Comparison of ENCODE assay signal across 19 cellular contexts in the genomic region with DNA sequence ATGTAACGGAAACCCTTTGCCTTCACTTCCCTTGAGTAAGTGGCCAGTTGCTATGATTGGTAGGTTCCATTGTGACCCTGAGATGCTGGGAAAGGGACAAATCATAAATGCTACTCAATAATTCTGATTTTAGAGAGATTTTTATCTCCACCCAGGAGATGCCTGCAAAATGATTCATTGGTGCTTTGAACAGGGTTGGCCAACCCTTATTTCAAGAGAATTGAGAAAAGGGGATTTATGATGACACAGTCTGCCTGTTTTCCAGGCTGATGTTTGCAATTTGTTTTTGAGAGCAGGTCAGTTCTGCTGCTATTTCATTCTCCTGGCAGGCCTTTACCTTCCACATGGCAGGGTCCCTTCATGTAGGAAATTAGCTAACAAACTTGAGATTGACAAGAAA. TPM values are rescaled to one million over a fixed set of nuclear protein-coding genes. Genes with fewer than 3 reads are reported as not detected.
DNase-seq lines count a peak whose midpoint lies in the region; ATAC-seq and TF ChIP-seq lines count a peak whose summit lies in the region.
"Had no signal": no experiment of that assay in that cellular context is flagged by ENCODE, and none has a peak within 500 bp of the region (broad histone marks: within the 10 kb centered on the region; RNA-seq: fewer than 3 reads in every experiment).

No MANE protein-coding gene starts in this region.

- H3K4me1 ChIP-seq in adipocyte (ENCODE audit: control insufficient read depth, insufficient read depth, low read length) (peaks cover 12% of the 10 kb centered on the region), hepatocyte (ENCODE audit: insufficient read depth) (peaks cover 10% of the 10 kb centered on the region)

- no peak overlapping the region for H3K9ac ChIP-seq in adipocyte (ENCODE audit: low read length)

- H3K9me2 ChIP-seq in hepatocyte (replicated peaks; ENCODE audit: insufficient read depth), result no peaks in the 10 kb centered on the region

- H3K4me2 ChIP-seq in hepatocyte, result no peak overlapping the region

- H3K27me3 Mint-ChIP-seq in stimulated activated naive CD8-positive, alpha-beta T cell treated with anti-CD3 and anti-CD28 coated beads, Interleukin-15, amount 100 ng/mL, for 72 hours, result no peaks in the 10 kb centered on the region
- no peaks in the 10 kb centered on the region for H3K27me3 Mint-ChIP-seq in type B pancreatic cell

- H4K20me1 ChIP-seq in hepatocyte (ENCODE audit: insufficient read depth, poor library complexity, severe bottlenecking), result no peaks in the 10 kb centered on the region

- H2AFZ ChIP-seq in hepatocyte, result no peak overlapping the region

- no peaks in the 10 kb centered on the region for H3K27me3 ChIP-seq in adipocyte (replicated peaks; ENCODE audit: control insufficient read depth, insufficient read depth, low read length)
- no peaks in the 10 kb centered on the region for H3K27me3 ChIP-seq in hepatocyte
- H3K27me3 ChIP-seq in MG63, result peaks cover 8% of the 10 kb centered on the region
- H3K27me3 ChIP-seq: BE2C had no signal

- peak; percentile 57 for ATAC-seq in stimulated activated naive CD8-positive, alpha-beta T cell treated with anti-CD3 and anti-CD28 coated beads, Interleukin-15, Interleukin-2, amounts not matched to agents 100 U/mL and 50 U/mL, for 24 hours
- ATAC-seq in stimulated activated naive CD8-positive, alpha-beta T cell treated with anti-CD3 and anti-CD28 coated beads, Interleukin-15, amount 100 ng/mL, for 72 hours, result no peak
- ATAC-seq in GM18909 (IDR thresholded peaks at IDR 0.05; ENCODE audit: poor library complexity, unreplicated experiment), result no peak
- ATAC-seq: CD8-positive, alpha-beta T cell had no signal

- TF ChIP-seq CTCF in hepatocyte (IDR thresholded peaks at IDR 0.05; ENCODE audit: poor library complexity), result no peak
- no peak for TF ChIP-seq CTCF in type B pancreatic cell (conservative IDR thresholded peaks at IDR 0.05)

- H3K4me1 Mint-ChIP-seq in stimulated activated naive CD8-positive, alpha-beta T cell treated with anti-CD3 and anti-CD28 coated beads, Interleukin-15, amount 100 ng/mL, for 72 hours, result no peaks in the 10 kb centered on the region
- H3K4me1 Mint-ChIP-seq in type B pancreatic cell (ENCODE audit: unreplicated experiment), result peaks cover 8% of the 10 kb centered on the region

- H3K27ac Mint-ChIP-seq in stimulated activated naive CD8-positive, alpha-beta T cell treated with anti-CD3 and anti-CD28 coated beads, Interleukin-15, amount 100 ng/mL, for 72 hours, result no peak overlapping the region
- peak overlapping the region; percentile 69 for H3K27ac Mint-ChIP-seq in type B pancreatic cell
- H3K27ac Mint-ChIP-seq: CD8-positive, alpha-beta T cell; H9 had no signal

- H3K9me3 Mint-ChIP-seq in stimulated activated naive CD8-positive, alpha-beta T cell treated with anti-CD3 and anti-CD28 coated beads, Interleukin-15, amount 100 ng/mL, for 72 hours, result no peaks in the 10 kb centered on the region
- no peaks in the 10 kb centered on the region for H3K9me3 Mint-ChIP-seq in type B pancreatic cell
- H3K9me3 Mint-ChIP-seq: CD8-positive, alpha-beta T cell had no signal

- 100% methylated on average over 1 of the region's 1 CpG for WGBS in hepatocyte (ENCODE audit: low lambda C conversion rate, missing lambda C conversion rate)

- no peaks in the 10 kb centered on the region for H3K79me2 ChIP-seq in hepatocyte

- DNase-seq in stimulated activated naive CD8-positive, alpha-beta T cell treated with anti-CD3 and anti-CD28 coated beads, Interleukin-15, Interleukin-2, amounts not matched to agents 100 U/mL and 50 U/mL, for 24 hours, result no peak
- no peak for DNase-seq in stimulated activated naive CD8-positive, alpha-beta T cell treated with anti-CD3 and anti-CD28 coated beads, Interleukin-15, amount 100 ng/mL, for 72 hours
- peak; percentile 59 for DNase-seq in adipocyte (ENCODE audit: low read depth)
- DNase-seq in hepatocyte (ENCODE audit: low spot score), result no peak
- no peak for DNase-seq in type B pancreatic cell (ENCODE audit: extremely low spot score, unreplicated experiment)
- DNase-seq in NCI-H2196 treated with DMSO at 0.1 percent for 48 hours (lab: John Stamatoyannopoulos, UW; ENCODE audit: unreplicated experiment), result no peak
- no peak for DNase-seq in MG63
- DNase-seq: BE2C; CD8-positive, alpha-beta T cell; COR-L47; DMS153; DMS79 treated with DMSO at 0.1 percent for 48 hours; EL; GOT3; H9 had no signal

- H3K4me3 ChIP-seq in adipocyte (ENCODE audit: low read length) (no peak overlapping the region), hepatocyte (no peak overlapping the region), MG63 (no peak overlapping the region)

- H3K27ac ChIP-seq in hepatocyte, result peak overlapping the region; percentile 42
- H3K27ac ChIP-seq: C4-2B had no signal

- H3K36me3 Mint-ChIP-seq in type B pancreatic cell, result no peaks in the 10 kb centered on the region
- H3K36me3 Mint-ChIP-seq: CD8-positive, alpha-beta T cell had no signal

- H3K36me3 ChIP-seq in adipocyte (ENCODE audit: control insufficient read depth, insufficient read depth, low read length, severe bottlenecking) (no peaks in the 10 kb centered on the region), hepatocyte (replicated peaks; ENCODE audit: insufficient read depth, low read depth) (no peaks in the 10 kb centered on the region), MG63 (no peaks in the 10 kb centered on the region)
- H3K36me3 ChIP-seq: BE2C had no signal

- H3K4me3 Mint-ChIP-seq in stimulated activated naive CD8-positive, alpha-beta T cell treated with anti-CD3 and anti-CD28 coated beads, Interleukin-15, amount 100 ng/mL, for 72 hours, result no peak overlapping the region
- no peak overlapping the region for H3K4me3 Mint-ChIP-seq in type B pancreatic cell
- H3K4me3 Mint-ChIP-seq: CD8-positive, alpha-beta T cell; H9 had no signal

- H3K9me3 ChIP-seq in adipocyte (ENCODE audit: control insufficient read depth, low read length) (no peaks in the 10 kb centered on the region), hepatocyte (ENCODE audit: low read depth) (no peaks in the 10 kb centered on the region), MG63 (peaks cover 2% of the 10 kb centered on the region; the same call in 1 of the 2 replicates)
- H3K9me3 ChIP-seq: BE2C had no signal

RNA-seq across cellular contexts. Expression of a gene that starts 22.6 kb away (rescaled TPM):
- 0.23 TPM in 1 of 2 replicates, not detected in the other for total RNA-seq in hepatocyte
- 0.24 and 0.89 TPM in 2 replicates for polyA plus RNA-seq in hepatocyte
- total RNA-seq in type B pancreatic cell (ENCODE audit: low replicate concordance), result 1.2 TPM in 1 of 2 replicates, not detected in the other
- total RNA-seq in MG63 (2014; rRNA removed; shearing (Covaris generic); ENCODE audit: low replicate concordance), result not detected in 2 replicates
- polyA plus RNA-seq: AG04450 had no signal

RNA-seq across cellular contexts. Expression of a gene that starts 55.2 kb away (rescaled TPM):
- total RNA-seq in hepatocyte (not detected in 2 replicates), type B pancreatic cell (ENCODE audit: low replicate concordance) (not detected in 2 replicates)
- not detected in 2 replicates for polyA plus RNA-seq in hepatocyte
- total RNA-seq in MG63 (2014; rRNA removed; shearing (Covaris generic); ENCODE audit: low replicate concordance), result not detected in 2 replicates
- total RNA-seq: H9, HepG2 had no signal
- polyA plus RNA-seq: AG04450 had no signal
